23 cellular contexts compared by ENCODE assay signal in genomic region chr16:3056336-3057180, GRCh38. TPM values are rescaled to one million over a fixed set of nuclear protein-coding genes. Genes with fewer than 3 reads are reported as not detected.
A peak's percentile ranks its signal among the peaks of the same experiment; 100 is the strongest.
DNase-seq lines count a peak whose midpoint lies in the region; ATAC-seq and TF ChIP-seq lines count a peak whose summit lies in the region.
"Had no signal": no experiment of that assay in that cellular context is flagged by ENCODE, and none has a peak within 500 bp of the region (broad histone marks: within the 10 kb centered on the region; RNA-seq: fewer than 3 reads in every experiment).

No MANE protein-coding gene starts in this region.

- H3K14ac ChIP-seq in neuronal stem cell (ENCODE audit: low read length): no peak overlapping the region

- no peak overlapping the region for H4K91ac ChIP-seq in neuronal stem cell (ENCODE audit: low read depth, low read length, poor library complexity)

- TF ChIP-seq CTCF in HEK293 (tag by site-specific recombination; IDR thresholded peaks at IDR 0.05): no peak

- H3K79me1 ChIP-seq in neuronal stem cell (ENCODE audit: low read depth, low read length): peaks cover 1% of the 10 kb centered on the region

- WGBS in neuronal stem cell (ENCODE audit: extremely low coverage in 2 of 2, insufficient read length in 2 of 2, insufficient replicate concordance in 1 of 2), 2 donors: no CpG with 5 or more reads among the region's 19 CpGs

- peak overlapping the region; percentile 38 for H3K9ac ChIP-seq in neuronal stem cell (ENCODE audit: low read depth, low read length, poor library complexity)
- H3K9ac ChIP-seq: KMS-11 had no signal

- H2AK5ac ChIP-seq in neuronal stem cell (ENCODE audit: low read depth, low read length): no peak overlapping the region

- H3K36me3 Mint-ChIP-seq in activated naive CD4-positive, alpha-beta T cell treated with anti-CD3 and anti-CD28 coated beads, Interleukin-2, amount 10 ng/mL, durations not matched to agents 7 days and 5 days: peaks cover 43% of the 10 kb centered on the region
- H3K36me3 Mint-ChIP-seq in activated naive CD8-positive, alpha-beta T cell treated with anti-CD3 and anti-CD28 coated beads, Interleukin-2, amount 10 ng/mL, durations not matched to agents 7 days and 5 days: peaks cover 47% of the 10 kb centered on the region

- H3K4ac ChIP-seq in neuronal stem cell (ENCODE audit: low read length): no peak overlapping the region

- H3K36me3 ChIP-seq in HEK293 (ENCODE audit: control insufficient read depth in 2 of 2, insufficient read depth in 1 of 2, low read length in 2 of 2): peaks cover 0 to 21% of the 10 kb centered on the region in 2 experiments; a peak in 2 of 3 replicates
- peaks cover 7 to 12% of the 10 kb centered on the region in 2 donors for H3K36me3 ChIP-seq in neuronal stem cell (replicated peaks in 1 of 2; ENCODE audit: control insufficient read depth in 2 of 2, insufficient read depth in 2 of 2, low read length in 2 of 2)
- H3K36me3 ChIP-seq: prostate gland, transverse colon had no signal

- CTCF ChIA-PET in activated naive CD4-positive, alpha-beta T cell treated with anti-CD3 and anti-CD28 coated beads, Interleukin-2, amount 10 ng/mL, durations not matched to agents 7 days and 5 days (lab: Charles Lee): interaction anchor here (1.0 to 6.5 kb wide), 4 partner anchors 25 to 115 kb away, joined by 3 to 131 read pairs (median 37); partner anchors contain the start of gene ZNF213
- CTCF ChIA-PET in HEK293 (lab: Yijun Ruan, JAX): interaction anchor here (0.8 to 5.3 kb wide), 2 partner anchors 11 to 24 kb away, joined by 3 to 39 read pairs; no protein-coding TSS in a partner anchor

- H3K27me3 ChIP-seq in neuronal stem cell (ENCODE audit: control insufficient read depth in 3 of 3, insufficient read depth in 3 of 3, low read depth in 1 of 3, low read length in 3 of 3): peaks cover 0 to 13% (median 0%) of the 10 kb centered on the region in 3 experiments
- H3K27me3 ChIP-seq: transverse colon had no signal

- no peak for DNase-seq in activated naive CD4-positive, alpha-beta T cell treated with anti-CD3 and anti-CD28 coated beads, Interleukin-2, amount 10 ng/mL, durations not matched to agents 7 days and 5 days
- no peak for DNase-seq in activated naive CD4-positive, alpha-beta T cell treated with Interleukin-2 at 50 U/mL for 16 hours
- no peak for DNase-seq in activated naive CD8-positive, alpha-beta T cell treated with anti-CD3 and anti-CD28 coated beads, Interleukin-2, amount 10 ng/mL, durations not matched to agents 7 days and 5 days
- DNase-seq in neuronal stem cell (ENCODE audit: low spot score): no peak
- DNase-seq: activated CD4-positive, alpha-beta T cell treated with anti-CD3 and anti-CD28 coated beads, Interleukin-2, amount 50 U/mL, for 4 hours; activated effector memory CD4-positive, alpha-beta T cell treated with Interleukin-2 at 50 U/mL for 16 hours; anterior cingulate cortex; effector CD4-positive, alpha-beta T cell; H9; mesenchymal stem cell; NCI-H187; nephron progenitor cell; stimulated activated CD4-positive, alpha-beta T cell treated with anti-CD3 and anti-CD28 coated beads, Interleukin-2, amount 100 ng/mL, for 24 hours; stimulated activated naive CD4-positive, alpha-beta T cell treated with Interleukin-2 at 50 U/mL for 16 hours; transverse colon had no signal

- H3K4me2 ChIP-seq in neuronal stem cell (ENCODE audit: insufficient read depth, low read length, poor library complexity, severe bottlenecking): no peak overlapping the region
- H3K4me2 ChIP-seq: KMS-11 had no signal

- H3K27ac Mint-ChIP-seq in activated naive CD4-positive, alpha-beta T cell treated with anti-CD3 and anti-CD28 coated beads, Interleukin-2, amount 10 ng/mL, durations not matched to agents 7 days and 5 days: peak overlapping the region; percentile 94
- peak overlapping the region; percentile 94 for H3K27ac Mint-ChIP-seq in activated naive CD8-positive, alpha-beta T cell treated with anti-CD3 and anti-CD28 coated beads, Interleukin-2, amount 10 ng/mL, durations not matched to agents 7 days and 5 days
- H3K27ac Mint-ChIP-seq: nephron progenitor cell had no signal

- H2BK120ac ChIP-seq in neuronal stem cell (ENCODE audit: low read depth, low read length): no peak overlapping the region

- H2AFZ ChIP-seq in neuronal stem cell (ENCODE audit: low read length): no peak overlapping the region

- ATAC-seq in activated naive CD8-positive, alpha-beta T cell treated with anti-CD3 and anti-CD28 coated beads, Interleukin-2, amount 10 ng/mL, durations not matched to agents 7 days and 5 days (ENCODE audit: low read depth): no peak
- ATAC-seq in GM19467 (IDR thresholded peaks at IDR 0.05; ENCODE audit: unreplicated experiment): no peak
- ATAC-seq in GM18907 (IDR thresholded peaks at IDR 0.05; ENCODE audit: unreplicated experiment): no peak
- ATAC-seq in GM18505 (IDR thresholded peaks at IDR 0.05; ENCODE audit: unreplicated experiment): no peak

- no peak overlapping the region for H2BK15ac ChIP-seq in neuronal stem cell (ENCODE audit: low read length)

- H3K23ac ChIP-seq in neuronal stem cell (ENCODE audit: low read depth, low read length, poor library complexity): no peak overlapping the region

- H3K4me1 ChIP-seq in HEK293 (ENCODE audit: control insufficient read depth, insufficient read depth, low read length) (peaks cover 3% of the 10 kb centered on the region), neuronal stem cell (ENCODE audit: control insufficient read depth in 2 of 2, insufficient read depth in 1 of 2, low read depth in 1 of 2, low read length in 2 of 2) (peaks cover 5 to 7% of the 10 kb centered on the region in 2 donors)

- H3K18ac ChIP-seq in neuronal stem cell (ENCODE audit: low read length): no peak overlapping the region

- no peak overlapping the region for H2BK5ac ChIP-seq in neuronal stem cell (ENCODE audit: low read length)

- H3K27me3 Mint-ChIP-seq in activated naive CD4-positive, alpha-beta T cell treated with anti-CD3 and anti-CD28 coated beads, Interleukin-2, amount 10 ng/mL, durations not matched to agents 7 days and 5 days: no peaks in the 10 kb centered on the region
- no peaks in the 10 kb centered on the region for H3K27me3 Mint-ChIP-seq in activated naive CD8-positive, alpha-beta T cell treated with anti-CD3 and anti-CD28 coated beads, Interleukin-2, amount 10 ng/mL, durations not matched to agents 7 days and 5 days

- no peaks in the 10 kb centered on the region for H3K9me3 Mint-ChIP-seq in activated naive CD4-positive, alpha-beta T cell treated with anti-CD3 and anti-CD28 coated beads, Interleukin-2, amount 10 ng/mL, durations not matched to agents 7 days and 5 days
- no peaks in the 10 kb centered on the region for H3K9me3 Mint-ChIP-seq in activated naive CD8-positive, alpha-beta T cell treated with anti-CD3 and anti-CD28 coated beads, Interleukin-2, amount 10 ng/mL, durations not matched to agents 7 days and 5 days
- H3K9me3 Mint-ChIP-seq: H9, nephron progenitor cell had no signal

- H3K4me1 Mint-ChIP-seq in activated naive CD4-positive, alpha-beta T cell treated with anti-CD3 and anti-CD28 coated beads, Interleukin-2, amount 10 ng/mL, durations not matched to agents 7 days and 5 days: peaks cover 76% of the 10 kb centered on the region
- H3K4me1 Mint-ChIP-seq in activated naive CD8-positive, alpha-beta T cell treated with anti-CD3 and anti-CD28 coated beads, Interleukin-2, amount 10 ng/mL, durations not matched to agents 7 days and 5 days: peaks cover 60% of the 10 kb centered on the region

- TF ChIP-seq POLR2A in GM18505 (IDR thresholded peaks at IDR 0.05; ENCODE audit: borderline replicate concordance, extremely low read depth, insufficient read depth, insufficient read length): no peak

- no peak overlapping the region for H4K8ac ChIP-seq in neuronal stem cell (ENCODE audit: low read depth, low read length)

- H3K9me3 ChIP-seq in HEK293 (ENCODE audit: control insufficient read depth, insufficient read depth, low read depth, low read length) (no peaks in the 10 kb centered on the region), neuronal stem cell (replicated peaks in 1 of 2; ENCODE audit: control insufficient read depth in 2 of 2, insufficient read depth in 1 of 2, low read depth in 1 of 2, low read length in 2 of 2) (peaks cover 0 to 2% of the 10 kb centered on the region in 2 donors)
- H3K9me3 ChIP-seq: prostate gland, transverse colon had no signal

- H3K4me3 ChIP-seq in HEK293 (ENCODE audit: low read depth, low read length) (no peak overlapping the region), neuronal stem cell (ENCODE audit: low read length in 2 of 2) (no peak overlapping the region)
- H3K4me3 ChIP-seq: prostate gland, transverse colon had no signal

- H2BK12ac ChIP-seq in neuronal stem cell (ENCODE audit: low read length): no peak overlapping the region

- H3K4me3 Mint-ChIP-seq in activated naive CD4-positive, alpha-beta T cell treated with anti-CD3 and anti-CD28 coated beads, Interleukin-2, amount 10 ng/mL, durations not matched to agents 7 days and 5 days: peak overlapping the region; percentile 96
- peak overlapping the region; percentile 93 for H3K4me3 Mint-ChIP-seq in activated naive CD8-positive, alpha-beta T cell treated with anti-CD3 and anti-CD28 coated beads, Interleukin-2, amount 10 ng/mL, durations not matched to agents 7 days and 5 days

- H3K27ac ChIP-seq in HEK293 (ENCODE audit: extremely low read depth, low read depth, low read length): no peak overlapping the region
- H3K27ac ChIP-seq in neuronal stem cell (replicated peaks; ENCODE audit: low read length): no peak overlapping the region
- H3K27ac ChIP-seq: KMS-11, prostate gland had no signal

- POLR2A ChIA-PET in HEK293 (lab: Yijun Ruan, JAX): interaction anchor here (0.6 to 1.1 kb wide), 4 partner anchors 9 to 78 kb away, joined by 3 to 9 read pairs (median 3); partner anchors contain the start of genes HCFC1R1, IL32 and ZNF213
- POLR2A ChIA-PET in activated naive CD8-positive, alpha-beta T cell treated with anti-CD3 and anti-CD28 coated beads, Interleukin-2, amount 10 ng/mL, durations not matched to agents 7 days and 5 days (lab: Charles Lee): interaction anchor here (0.6 to 6.5 kb wide), 12 partner anchors 10 to 102 kb away, joined by 3 to 131 read pairs (median 4); partner anchors contain the start of genes IL32, MMP25 and TNFRSF12A

RNA-seq across cellular contexts. Expression of gene IL32, which starts 8.9 kb away (rescaled TPM):
- 1,000 to 10,000 TPM; 2,319 to 2,425 TPM for total RNA-seq in activated naive CD8-positive, alpha-beta T cell treated with anti-CD3 and anti-CD28 coated beads, Interleukin-2, amount 10 ng/mL, durations not matched to agents 7 days and 5 days
- polyA plus RNA-seq in neuronal stem cell (2013, experiment 1 of 2): 0.81 TPM
- polyA plus RNA-seq in neuronal stem cell (2013, experiment 2 of 2): 0.69 TPM

RNA-seq across cellular contexts. Expression of gene MMP25, which starts 10.2 kb away (rescaled TPM):
- 10 to 100 TPM; 49.3 to 60.4 TPM for total RNA-seq in activated naive CD8-positive, alpha-beta T cell treated with anti-CD3 and anti-CD28 coated beads, Interleukin-2, amount 10 ng/mL, durations not matched to agents 7 days and 5 days
- 0.28 TPM for polyA plus RNA-seq in neuronal stem cell (2013, experiment 1 of 2)
- polyA plus RNA-seq in neuronal stem cell (2013, experiment 2 of 2): 0.26 TPM
- total RNA-seq: HT-29 had no signal

RNA-seq across cellular contexts. Expression of gene BICDL2, which starts 19.8 kb away (rescaled TPM):
- total RNA-seq in activated naive CD8-positive, alpha-beta T cell treated with anti-CD3 and anti-CD28 coated beads, Interleukin-2, amount 10 ng/mL, durations not matched to agents 7 days and 5 days: 1 to 10 TPM; 1.6 TPM
- polyA plus RNA-seq in neuronal stem cell (2013, experiment 1 of 2): not detected
- polyA plus RNA-seq in neuronal stem cell (2013, experiment 2 of 2): not detected
- total RNA-seq: cerebellum had no signal

RNA-seq across cellular contexts. Expression of gene THOC6, which starts 32.7 kb away (rescaled TPM):
- total RNA-seq in activated naive CD8-positive, alpha-beta T cell treated with anti-CD3 and anti-CD28 coated beads, Interleukin-2, amount 10 ng/mL, durations not matched to agents 7 days and 5 days: 10 to 100 TPM; 36.3 to 36.9 TPM
- polyA plus RNA-seq in neuronal stem cell (2013, experiment 1 of 2): 24.2 TPM
- 23.0 TPM for polyA plus RNA-seq in neuronal stem cell (2013, experiment 2 of 2)

RNA-seq across cellular contexts. Expression of gene HCFC1R1, which starts 32.8 kb away (rescaled TPM):
- total RNA-seq in activated naive CD8-positive, alpha-beta T cell treated with anti-CD3 and anti-CD28 coated beads, Interleukin-2, amount 10 ng/mL, durations not matched to agents 7 days and 5 days: 10 to 100 TPM; 38.1 to 42.6 TPM
- 113 TPM for polyA plus RNA-seq in neuronal stem cell (2013, experiment 1 of 2)
- 117 TPM for polyA plus RNA-seq in neuronal stem cell (2013, experiment 2 of 2)
